Comparison of ENCODE assay signal across 1 cellular context in genomic region chr7:99046722-99047121, GRCh38.
TF ChIP-seq lines count a peak whose summit lies in the region.

No MANE protein-coding gene starts in this region.

TF ChIP-seq in WTC11, 78 proteins besides CTCF, POLR2A, EP300 and RAD21 (continued from another document):
- no peak for TF ChIP-seq MAX (CRISPR knock-in tag; IDR thresholded peaks at IDR 0.05)
- no peak for TF ChIP-seq ZNF416 (CRISPR knock-in tag; IDR thresholded peaks at IDR 0.05)
- no peak for TF ChIP-seq ATF2 (CRISPR knock-in tag; IDR thresholded peaks at IDR 0.05; ENCODE audit: borderline replicate concordance, low read depth)
- TF ChIP-seq NR1H2 (CRISPR knock-in tag; IDR thresholded peaks at IDR 0.05): no peak
- no peak for TF ChIP-seq E2F5 (CRISPR knock-in tag; IDR thresholded peaks at IDR 0.05)
